ENCODE assay signal across 27 cellular contexts in the genomic region with DNA sequence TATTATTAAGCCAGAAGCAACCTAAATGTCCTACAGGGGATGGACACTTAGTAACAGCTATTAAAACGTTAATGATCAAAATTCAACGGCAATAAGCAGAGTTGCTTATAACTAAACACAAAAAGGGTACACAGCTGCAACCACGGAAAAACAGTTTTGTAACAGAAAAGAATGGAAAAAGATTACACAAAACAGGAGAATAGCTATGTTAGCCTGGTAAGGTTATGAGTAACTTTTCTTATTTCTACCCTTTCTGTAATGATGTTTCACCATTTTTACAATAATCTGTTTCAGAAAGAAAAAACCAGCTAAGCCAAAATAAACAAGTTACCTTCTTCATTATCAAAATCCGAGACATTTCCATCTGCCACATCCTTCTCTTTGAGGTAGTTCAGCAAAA.
"Had no signal": no experiment of that assay in that cellular context is flagged by ENCODE, and none has a peak within 500 bp of the region (broad histone marks: within the 10 kb centered on the region; RNA-seq: fewer than 3 reads in every experiment).

No MANE protein-coding gene starts in this region.

- ATAC-seq: activated CD4-positive, CD25-positive, alpha-beta regulatory T cell treated with anti-CD3 and anti-CD28 coated beads, Interleukin-2, amount 50 U/mL, for 24 hours; activated CD8-positive, alpha-beta memory T cell treated with anti-CD3 and anti-CD28 coated beads, Interleukin-2, amount 10 ng/mL, durations not matched to agents 7 days and 5 days; body of pancreas; Panc1; WTC11 had no signal

- H3K27ac Mint-ChIP-seq: activated CD8-positive, alpha-beta memory T cell treated with anti-CD3 and anti-CD28 coated beads, Interleukin-2, amount 10 ng/mL, durations not matched to agents 7 days and 5 days; IgD-negative memory B cell; T-helper 2 cell treated with Interferon-gamma antibody and Interleukin-4, amounts not matched to agents 5 μg/mL and 100 μg/mL, for 36 hours; WTC11 had no signal

- H3K27me3 Mint-ChIP-seq: activated CD8-positive, alpha-beta memory T cell treated with anti-CD3 and anti-CD28 coated beads, Interleukin-2, amount 10 ng/mL, durations not matched to agents 7 days and 5 days; IgD-negative memory B cell had no signal

- H3K9me3 Mint-ChIP-seq: activated naive CD4-positive, alpha-beta T cell treated with anti-CD3 and anti-CD28 coated beads for 36 hours; activated naive CD4-positive, alpha-beta T cell treated with anti-CD3 and anti-CD28 coated beads, Interleukin-2, amount 50 U/mL, for 72 hours; IgD-negative memory B cell; T-helper 2 cell treated with Interferon-gamma antibody and Interleukin-4, amounts not matched to agents 5 μg/mL and 100 μg/mL, for 36 hours; WTC11 had no signal

- DNase-seq: activated CD4-positive, alpha-beta T cell treated with anti-CD3 and anti-CD28 coated beads for 4 hours; activated CD4-positive, alpha-beta T cell treated with anti-CD3 and anti-CD28 coated beads, Interleukin-2, amount 50 U/mL, for 48 hours; activated CD8-positive, alpha-beta memory T cell treated with anti-CD3 and anti-CD28 coated beads for 24 hours; activated CD8-positive, alpha-beta memory T cell treated with anti-CD3 and anti-CD28 coated beads, Interleukin-2, amount 10 ng/mL, durations not matched to agents 7 days and 5 days; activated CD8-positive, alpha-beta memory T cell treated with anti-CD3 and anti-CD28 coated beads, Interleukin-2, amount 50 U/mL, for 48 hours; activated gamma-delta T cell treated with Interleukin-2 at 50 U/mL for 16 hours; activated naive CD4-positive, alpha-beta T cell treated with anti-CD3 and anti-CD28 coated beads for 36 hours; adrenal gland; body of pancreas; Karpas-422; KBM-7; MV-4-11; NCI-H1092; NCI-H1436 treated with DMSO at 0.1 percent for 48 hours; NCI-H1694 treated with DMSO at 0.1 percent for 48 hours; NCI-H2029; NCI-H345; NCI-H524 treated with DMSO at 0.1 percent for 48 hours; SHP77; SJCRH30 had no signal

- H3K4me1 Mint-ChIP-seq: WTC11 had no signal

- H3K4me3 Mint-ChIP-seq: activated CD8-positive, alpha-beta memory T cell treated with anti-CD3 and anti-CD28 coated beads, Interleukin-2, amount 10 ng/mL, durations not matched to agents 7 days and 5 days; activated naive CD4-positive, alpha-beta T cell treated with anti-CD3 and anti-CD28 coated beads for 36 hours; IgD-negative memory B cell; T-helper 2 cell treated with Interferon-gamma antibody and Interleukin-4, amounts not matched to agents 5 μg/mL and 100 μg/mL, for 36 hours; WTC11 had no signal

- H3K9me3 ChIP-seq: adrenal gland, body of pancreas, breast epithelium, SJCRH30 had no signal
